In the genomic region with DNA sequence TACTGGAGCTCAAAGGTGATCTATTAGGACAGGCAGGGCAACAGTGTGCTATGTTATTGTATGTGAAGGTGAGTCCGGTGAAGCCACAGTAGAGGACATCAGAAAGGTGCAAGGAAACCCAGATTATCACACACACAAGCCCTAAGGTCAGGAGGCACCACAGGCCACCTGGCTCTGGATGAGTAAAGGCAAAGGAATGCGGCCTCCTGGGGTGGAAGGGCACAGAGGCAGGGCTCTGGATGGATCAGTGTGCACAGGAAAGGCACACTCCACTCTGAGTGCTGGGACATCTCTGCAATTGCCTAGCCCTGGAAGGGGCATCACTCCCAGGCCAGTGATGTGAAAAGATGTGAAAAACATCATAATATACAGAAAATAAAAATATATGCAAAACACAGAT, we compare ENCODE assay signal across 21 cellular contexts.
DNase-seq lines count a peak whose midpoint lies in the region; ATAC-seq, FAIRE-seq and TF ChIP-seq lines count a peak whose summit lies in the region.
"Had no signal": no experiment of that assay in that cellular context is flagged by ENCODE, and none has a peak within 500 bp of the region (broad histone marks: within the 10 kb centered on the region; RNA-seq: fewer than 3 reads in every experiment).

No MANE protein-coding gene starts in this region.

- H3K27me3 ChIP-seq in H9 (ENCODE audit: insufficient read depth, low read length), result no peaks in the 10 kb centered on the region
- H3K27me3 ChIP-seq in iPS DF 6.9 (ENCODE audit: control insufficient read depth, insufficient read depth, low read length), result no peaks in the 10 kb centered on the region
- no peaks in the 10 kb centered on the region for H3K27me3 ChIP-seq in aorta (ENCODE audit: control insufficient read depth in 1 of 2, insufficient read depth in 2 of 2, low read length in 1 of 2)
- H3K27me3 ChIP-seq: transverse colon had no signal

- in situ Hi-C loops in GM13976 (cut with MboI; ENCODE audit: low sequenced_read_pairs, unreplicated experiment), result no loop called here

- no peak for TF ChIP-seq CTCF in H9 (conservative IDR thresholded peaks at IDR 0.05)
- TF ChIP-seq CTCF in GM13976 (IDR thresholded peaks at IDR 0.05; ENCODE audit: borderline replicate concordance, control extremely low read depth, extremely low read depth, insufficient read depth, missing control alignments), result no peak

- no peak overlapping the region for H4K91ac ChIP-seq in H9 (ENCODE audit: insufficient read length, low read depth, low read length)

- no CpG with 5 or more reads among the region's 2 CpGs for WGBS in H9 (ENCODE audit: extremely low coverage, insufficient read length, low lambda C conversion rate)
- no CpG with 5 or more reads among the region's 2 CpGs for WGBS in iPS DF 6.9 (ENCODE audit: insufficient coverage, insufficient read length)
- WGBS in aorta, 2 donors, result 90 to 94% methylated on average over 2 of the region's 2 CpGs

- H3K23me2 ChIP-seq in H9 (ENCODE audit: insufficient read length, low read depth, low read length, poor library complexity, severe bottlenecking), result no peaks in the 10 kb centered on the region

- FAIRE-seq in RCC 7860 (lab: Jason Lieb, UNC), result no peak
- FAIRE-seq: colon had no signal

- H2BK5ac ChIP-seq in H9 (ENCODE audit: insufficient read length, low read length), result no peak overlapping the region

- no peak for ATAC-seq in left lobe of liver
- ATAC-seq in aorta (ENCODE audit: low FRiP score), result no peak
- ATAC-seq: left colon, T-cell had no signal

- no peak overlapping the region for H3K4me3 Mint-ChIP-seq in H9
- H3K4me3 Mint-ChIP-seq: CD4-positive, alpha-beta memory T cell; T-cell had no signal

- H2BK15ac ChIP-seq in H9 (ENCODE audit: low read depth, low read length), result no peak overlapping the region

- H3K9me3 ChIP-seq in H9 (ENCODE audit: control insufficient read depth, low read depth, low read length), result no peaks in the 10 kb centered on the region
- no peaks in the 10 kb centered on the region for H3K9me3 ChIP-seq in iPS DF 6.9 (ENCODE audit: control insufficient read depth, insufficient read depth, low read length)
- H3K9me3 ChIP-seq in aorta (ENCODE audit: control insufficient read depth, low read length), result no peaks in the 10 kb centered on the region
- H3K9me3 ChIP-seq: transverse colon had no signal

- no peak overlapping the region for H3K4me2 ChIP-seq in H9 (ENCODE audit: insufficient read depth, insufficient read length, low read length)

- H3K18ac ChIP-seq in H9 (ENCODE audit: insufficient read length, low read depth, low read length), result peak overlapping the region; percentile 13

- no peak overlapping the region for H3K23ac ChIP-seq in H9 (ENCODE audit: insufficient read length, low read depth, low read length)

- 0 out of 7 replicates have a peak, but pooled peaks cover 0 to under 1% (median 0%) of the 10 kb centered on the region in 3 experiments for H3K36me3 Mint-ChIP-seq in H9 (ENCODE audit: insufficient read depth in 1 of 3, low read depth in 3 of 3)
- H3K36me3 Mint-ChIP-seq: CD4-positive, alpha-beta memory T cell; T-cell had no signal

- H3K36me3 ChIP-seq in iPS DF 6.9 (ENCODE audit: control insufficient read depth, insufficient read depth, low read length) (no peaks in the 10 kb centered on the region), aorta (ENCODE audit: control insufficient read depth in 1 of 2, insufficient read depth in 2 of 2, low read length in 1 of 2) (no peaks in the 10 kb centered on the region)
- H3K36me3 ChIP-seq: transverse colon had no signal

- intact Hi-C loops in aorta (cut with DNase I), result no loop called here

- H3K4me1 ChIP-seq in H9 (ENCODE audit: insufficient read depth, low read length) (peaks cover 4% of the 10 kb centered on the region), iPS DF 6.9 (ENCODE audit: control insufficient read depth, insufficient read depth, low read length) (peaks cover 3% of the 10 kb centered on the region; the same call in 1 of the 2 replicates), aorta (ENCODE audit: control insufficient read depth in 1 of 2, insufficient read depth in 2 of 2, low read length in 2 of 2) (no peaks in the 10 kb centered on the region)
- H3K4me1 ChIP-seq: transverse colon had no signal

- H3K79me1 ChIP-seq in H9 (ENCODE audit: insufficient read depth, low read depth, low read length, poor library complexity, severe bottlenecking), result no peaks in the 10 kb centered on the region

- H3K79me2 ChIP-seq in H9 (ENCODE audit: insufficient read depth, low read length), result no peaks in the 10 kb centered on the region

- no peak overlapping the region for H3K56ac ChIP-seq in H9 (ENCODE audit: insufficient read length, low read depth, low read length)

- H2AFZ ChIP-seq in H9 (ENCODE audit: low read length), result no peak overlapping the region

- no peak overlapping the region for H2AK5ac ChIP-seq in H9 (ENCODE audit: insufficient read length, low read length)

- H3K4ac ChIP-seq in H9 (ENCODE audit: low read depth, low read length), result no peak overlapping the region

- no peak overlapping the region for H3K14ac ChIP-seq in H9 (ENCODE audit: insufficient read depth, low read length)

- H3K27ac ChIP-seq in H9 (ENCODE audit: insufficient read length, low read depth, low read length) (no peak overlapping the region), iPS DF 6.9 (ENCODE audit: low read length) (no peak overlapping the region), aorta (ENCODE audit: low read depth in 1 of 2, low read length in 2 of 2) (no peak overlapping the region)
- H3K27ac ChIP-seq: epithelial cell of prostate, HL-60, transverse colon had no signal

- no peak overlapping the region for H3K9ac ChIP-seq in H9 (ENCODE audit: extremely low read depth, insufficient read length, low read length)

- H3T11ph ChIP-seq in H9 (ENCODE audit: low read length), result no peak overlapping the region

- H2BK20ac ChIP-seq in H9 (ENCODE audit: low read depth, low read length, poor library complexity, severe bottlenecking), result no peak overlapping the region

- H2BK12ac ChIP-seq in H9 (ENCODE audit: insufficient read length, low read depth, low read length), result no peak overlapping the region

- H4K5ac ChIP-seq in H9 (ENCODE audit: insufficient read length, low read depth, low read length), result no peak overlapping the region

- no peaks in the 10 kb centered on the region for H3K9me3 Mint-ChIP-seq in H9

- peak; percentile 47 for DNase-seq in A172 (ENCODE audit: low spot score)
- peak; percentile 82 for DNase-seq in H9
- peak; percentile 5 for DNase-seq in RCC 7860 (ENCODE audit: low spot score)
- DNase-seq in iPS DF 6.9 (ENCODE audit: low read depth, low spot score), result peak; percentile 45
- no peak for DNase-seq in left lobe of liver (ENCODE audit: low spot score)
- DNase-seq in aorta, result no peak
- DNase-seq in SIG-M5 (lab: John Stamatoyannopoulos, UW), result no peak
- DNase-seq in GM13976 (ENCODE audit: low spot score), result no peak
- DNase-seq: activated effector memory CD4-positive, alpha-beta T cell treated with Interleukin-2 at 50 U/mL for 16 hours; amygdala; CD4-positive, alpha-beta memory T cell; GF-D8; left colon; MM.1S; NCI-H187 treated with DMSO at 0.1 percent for 48 hours; NCI-H526 treated with DMSO at 0.1 percent for 48 hours; T-cell; transverse colon had no signal

- no peak overlapping the region for H2BK120ac ChIP-seq in H9 (ENCODE audit: low read depth, low read length, poor library complexity, severe bottlenecking)

- no peaks in the 10 kb centered on the region for H3K27me3 Mint-ChIP-seq in H9 (ENCODE audit: low read depth)
- H3K27me3 Mint-ChIP-seq: CD4-positive, alpha-beta memory T cell; T-cell had no signal

- no peaks in the 10 kb centered on the region for H4K20me1 ChIP-seq in H9 (ENCODE audit: control insufficient read depth, insufficient read depth, insufficient read length)

- H3K4me3 ChIP-seq in iPS DF 6.9 (ENCODE audit: low read length), result no peak overlapping the region
- H3K4me3 ChIP-seq in aorta (ENCODE audit: low read length in 2 of 2), result no peak overlapping the region
- H3K4me3 ChIP-seq: transverse colon had no signal

- no peaks in the 10 kb centered on the region for H3K4me1 Mint-ChIP-seq in H9
- H3K4me1 Mint-ChIP-seq: CD4-positive, alpha-beta memory T cell; T-cell had no signal

- H4K8ac ChIP-seq in H9 (replicated peaks; ENCODE audit: insufficient read length, low read depth, low read length), result no peak overlapping the region

- H3K27ac Mint-ChIP-seq in H9, result no peak overlapping the region
- H3K27ac Mint-ChIP-seq: CD4-positive, alpha-beta memory T cell; T-cell had no signal

Comparison
In these comparisons a context has a peak if more than half of its experiments do, and no peak if none do; other contexts are left out.
1. DNase-seq: peak in A172 (single experiment), H9 (single experiment), RCC 7860 (single experiment) and iPS DF 6.9 (single experiment); none in left lobe of liver (single experiment), aorta (0 of 2), SIG-M5 (single experiment) and GM13976 (single experiment).